8 cellular contexts compared by ENCODE assay signal in the genomic region with DNA sequence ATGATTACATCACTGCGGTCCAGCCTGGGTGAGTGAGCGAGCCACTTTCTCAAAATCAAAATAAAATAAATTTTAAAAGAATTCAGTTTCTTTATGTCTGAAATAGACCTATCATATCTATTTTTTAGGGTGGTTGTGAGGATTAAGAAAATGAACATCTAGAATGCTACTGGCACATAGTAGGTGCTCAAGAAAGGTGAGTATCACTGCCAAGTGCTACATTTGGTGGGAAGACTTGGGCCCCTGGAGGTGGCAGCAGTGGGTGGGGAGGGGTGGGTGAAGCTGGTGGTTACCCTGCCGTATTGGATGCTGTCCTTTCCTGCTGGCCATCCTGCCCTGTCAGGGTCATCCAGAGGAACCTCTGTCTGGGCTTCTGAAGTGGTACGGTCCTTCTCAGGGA. TPM values are rescaled to one million over a fixed set of nuclear protein-coding genes. Genes with fewer than 3 reads are reported as not detected.
"Had no signal": no experiment of that assay in that cellular context is flagged by ENCODE, and none has a peak within 500 bp of the region (broad histone marks: within the 10 kb centered on the region; RNA-seq: fewer than 3 reads in every experiment).

No MANE protein-coding gene starts in this region.

- FAIRE-seq: H1, H54, HTR-8/SVneo had no signal

- H3K4me3 ChIP-seq: GM23338 had no signal

- DNase-seq: H9, HCEC 1CT, KG1 had no signal

- H3K4me2 ChIP-seq: GM23338 had no signal

- H2AFZ ChIP-seq: GM23338 had no signal

- ATAC-seq: GM23338 had no signal

RNA-seq across cellular contexts. Expression of a gene that starts 50.3 kb away (rescaled TPM):
- polyA plus RNA-seq: IgD-negative memory B cell had no signal
